16 cellular contexts compared by ENCODE assay signal in the genomic region with DNA sequence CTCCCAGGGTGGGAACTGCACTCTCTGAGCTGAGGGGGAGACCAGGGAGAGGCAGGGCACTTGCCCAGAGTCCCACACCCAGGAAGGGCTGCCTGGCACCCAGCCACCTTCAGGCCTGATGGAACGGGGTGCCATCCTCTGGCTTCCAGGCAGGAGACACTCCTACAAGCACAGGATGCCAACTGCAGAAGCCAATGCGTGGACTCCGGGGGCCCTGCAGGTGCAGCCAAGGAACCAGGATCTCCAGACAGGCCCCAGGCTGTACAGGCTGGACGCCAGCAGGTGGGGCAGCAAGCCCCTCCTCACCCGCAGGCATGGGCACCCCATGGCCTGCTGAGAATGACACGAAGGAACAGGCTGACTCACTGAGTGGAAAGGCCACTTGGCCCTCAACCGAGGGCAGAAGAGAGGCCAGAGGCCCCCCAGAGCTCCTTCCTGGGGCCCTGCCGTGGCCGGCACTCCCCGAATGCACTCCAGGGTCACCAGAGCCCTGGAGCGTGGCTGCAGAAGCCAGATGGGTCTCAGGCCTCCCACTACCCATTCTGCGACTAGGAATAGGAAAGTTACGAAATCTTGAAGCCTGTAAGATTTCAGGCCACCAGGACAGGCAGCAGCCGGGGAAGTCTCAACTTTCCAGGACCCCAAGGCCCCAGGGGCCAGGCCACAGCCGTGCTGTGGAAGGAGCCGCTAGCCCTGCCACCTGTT. TPM values are rescaled to one million over a fixed set of nuclear protein-coding genes. Genes with fewer than 3 reads are reported as not detected.
A peak's percentile ranks its signal among the peaks of the same experiment; 100 is the strongest.
DNase-seq lines count a peak whose midpoint lies in the region; ATAC-seq and TF ChIP-seq lines count a peak whose summit lies in the region.
"Had no signal": no experiment of that assay in that cellular context is flagged by ENCODE, and none has a peak within 500 bp of the region (broad histone marks: within the 10 kb centered on the region; RNA-seq: fewer than 3 reads in every experiment).

No MANE protein-coding gene starts in this region.

- TF ChIP-seq POLR2A in heart left ventricle (IDR thresholded peaks at IDR 0.05), result no peak

- intact Hi-C loops in heart left ventricle (cut with DNase I) (no loop called here), sciatic nerve (cut with DNase I) (no loop called here)

- H3K36me3 ChIP-seq in RWPE2 (ENCODE audit: low read depth), result no peaks in the 10 kb centered on the region
- H3K36me3 ChIP-seq in heart left ventricle, result peaks cover 0 to 15% (median 4%) of the 10 kb centered on the region in 9 donors
- H3K36me3 ChIP-seq: right lobe of liver had no signal

- TF ChIP-seq CTCF in RWPE2 (IDR thresholded peaks at IDR 0.05; ENCODE audit: poor library complexity, severe bottlenecking), result no peak
- no peak for TF ChIP-seq CTCF in heart left ventricle (IDR thresholded peaks at IDR 0.05)

- H3K27me3 ChIP-seq in RWPE2 (ENCODE audit: insufficient read depth, poor library complexity, severe bottlenecking), result no peaks in the 10 kb centered on the region
- no peaks in the 10 kb centered on the region for H3K27me3 ChIP-seq in heart left ventricle
- H3K27me3 ChIP-seq: brain microvascular endothelial cell, foreskin keratinocyte, right lobe of liver had no signal

- peak; percentile 10 for DNase-seq in GF-D8 (lab: John Stamatoyannopoulos, UW)
- DNase-seq in RWPE2 (ENCODE audit: low spot score), result peak; percentile 51
- DNase-seq in heart left ventricle, result peak in 2 of 5 donors; percentile 45 to 65
- no peak for DNase-seq in sciatic nerve (ENCODE audit: low spot score)
- DNase-seq in COLO668 (lab: John Stamatoyannopoulos, UW; ENCODE audit: unreplicated experiment), result no peak
- DNase-seq: brain microvascular endothelial cell, DND-41, foreskin keratinocyte, GM23248, MM.1S, T-helper 2 cell had no signal

- peaks cover 3% of the 10 kb centered on the region for H3K4me1 ChIP-seq in RWPE2 (ENCODE audit: insufficient read depth, poor library complexity, severe bottlenecking)
- peaks cover 19 to 76% (median 42%) of the 10 kb centered on the region in 12 donors for H3K4me1 ChIP-seq in heart left ventricle
- H3K4me1 ChIP-seq: foreskin keratinocyte, right lobe of liver had no signal

- ATAC-seq in RWPE2 (ENCODE audit: low read depth), result peak; percentile 44
- ATAC-seq in heart left ventricle, result peak; percentile 16 to 27 (median 18)
- peak; percentile 2 for ATAC-seq in sciatic nerve
- ATAC-seq in HG03439 (IDR thresholded peaks at IDR 0.05; ENCODE audit: unreplicated experiment), result no peak
- ATAC-seq in HG02981 (IDR thresholded peaks at IDR 0.05; ENCODE audit: unreplicated experiment), result no peak
- no peak for ATAC-seq in GM21529 (IDR thresholded peaks at IDR 0.05; ENCODE audit: unreplicated experiment)
- ATAC-seq: foreskin keratinocyte had no signal

- no peak overlapping the region for H3K4me3 ChIP-seq in RWPE2 (ENCODE audit: severe bottlenecking)
- H3K4me3 ChIP-seq in heart left ventricle, result no peak overlapping the region
- H3K4me3 ChIP-seq: GM23248, lung, right lobe of liver had no signal

- H3K27ac ChIP-seq in RWPE2 (ENCODE audit: poor library complexity, severe bottlenecking), result no peak overlapping the region
- peak overlapping the region in 9 of 12 donors; percentile 9 to 76 (median 42) for H3K27ac ChIP-seq in heart left ventricle
- H3K27ac ChIP-seq: brain microvascular endothelial cell, foreskin keratinocyte, GM23248, right lobe of liver had no signal

- H3K9me3 ChIP-seq in RWPE2 (ENCODE audit: severe bottlenecking) (no peaks in the 10 kb centered on the region), heart left ventricle (no peaks in the 10 kb centered on the region)
- H3K9me3 ChIP-seq: right lobe of liver had no signal

- WGBS in heart left ventricle, 4 donors, result 43 to 65% (median 52%) methylated on average over 4 to 16 of the region's 16 CpGs

RNA-seq across cellular contexts. Expression of a gene that starts 15.7 kb away (rescaled TPM):
- total RNA-seq in heart left ventricle, result 10 to 100 TPM; 38.7 to 66.5 (median 47.5) TPM
- 10 to 100 TPM; 17.9 to 39.1 TPM for polyA plus RNA-seq in heart left ventricle
- total RNA-seq in sciatic nerve, result 56.8 TPM

RNA-seq across cellular contexts. Expression of a gene that starts 39.3 kb away (rescaled TPM):
- total RNA-seq in heart left ventricle (10 to 100 TPM; 15.5 to 34.3 (median 19.9) TPM), sciatic nerve (23.0 TPM)
- 10 to 100 TPM; 11.6 to 37.0 TPM for polyA plus RNA-seq in heart left ventricle

Comparison
In these comparisons a context has a peak if more than half of its experiments do, and no peak if none do; other contexts are left out.
1. DNase-seq: peak in GF-D8 (single experiment) and RWPE2 (single experiment); none in sciatic nerve (single experiment) and COLO668 (single experiment).
2. ATAC-seq: peak in RWPE2 (single experiment), heart left ventricle (4 of 4) and sciatic nerve (single experiment); none in HG03439 (single experiment), HG02981 (single experiment) and GM21529 (single experiment).